Comparison of ENCODE assay signal across 17 cellular contexts in genomic region chr12:2292560-2292959, GRCh38.
DNase-seq lines count a peak whose midpoint lies in the region; ATAC-seq and TF ChIP-seq lines count a peak whose summit lies in the region.
"Had no signal": no experiment of that assay in that cellular context is flagged by ENCODE, and none has a peak within 500 bp of the region (broad histone marks: within the 10 kb centered on the region; RNA-seq: fewer than 3 reads in every experiment).

No MANE protein-coding gene starts in this region.

- H4K20me1 ChIP-seq in H9 (ENCODE audit: control insufficient read depth, insufficient read depth, insufficient read length) = no peaks in the 10 kb centered on the region

- no peak overlapping the region for H3K4me2 ChIP-seq in H9 (ENCODE audit: insufficient read depth, insufficient read length, low read length)

- H3K27ac Mint-ChIP-seq in H9 (no peak overlapping the region), endodermal cell (no peak overlapping the region)

- no peak overlapping the region for H2AFZ ChIP-seq in H9 (ENCODE audit: low read length)

- H4K8ac ChIP-seq in H9 (replicated peaks; ENCODE audit: insufficient read length, low read depth, low read length) = no peak overlapping the region

- no peaks in the 10 kb centered on the region for H3K79me2 ChIP-seq in H9 (ENCODE audit: insufficient read depth, low read length)

- H3K36me3 Mint-ChIP-seq in H9 (ENCODE audit: insufficient read depth in 1 of 3, low read depth in 3 of 3) = no peaks in the 10 kb centered on the region
- H3K36me3 Mint-ChIP-seq in endodermal cell (ENCODE audit: low read depth) = no peaks in the 10 kb centered on the region

- H2BK5ac ChIP-seq in H9 (ENCODE audit: insufficient read length, low read length) = no peak overlapping the region

- peak overlapping the region; percentile 64; the same call in 1 of the 2 replicates for H3K14ac ChIP-seq in H9 (ENCODE audit: insufficient read depth, low read length)

- DNase-seq in H9 = no peak
- DNase-seq in endodermal cell = peak; percentile 36
- DNase-seq in right atrium auricular region (ENCODE audit: low spot score) = no peak
- DNase-seq in tibial artery = no peak
- DNase-seq in RKO (ENCODE audit: low spot score) = no peak
- DNase-seq in left lung = no peak
- DNase-seq: ACHN, BE2C, DMS 273 treated with DMSO at 0.1 percent for 48 hours, HCEC 1CT, Karpas-422, NCI-H187 treated with DMSO at 0.1 percent for 48 hours, NCI-H2171, NCI-H774, SIG-M5 had no signal

- H3T11ph ChIP-seq in H9 (ENCODE audit: low read length) = no peak overlapping the region

- H3K9ac ChIP-seq in H9 (ENCODE audit: extremely low read depth, insufficient read length, low read length) (no peak overlapping the region), endodermal cell (ENCODE audit: extremely low read depth, low read length, poor library complexity, severe bottlenecking) (no peak overlapping the region)

- H3K27me3 Mint-ChIP-seq in H9 (ENCODE audit: low read depth) = peaks cover 3% of the 10 kb centered on the region; the same call in 1 of the 2 replicates
- H3K27me3 Mint-ChIP-seq in endodermal cell (ENCODE audit: insufficient read depth) = no peaks in the 10 kb centered on the region

- no peaks in the 10 kb centered on the region for H3K79me1 ChIP-seq in H9 (ENCODE audit: insufficient read depth, low read depth, low read length, poor library complexity, severe bottlenecking)

- no peak overlapping the region for H2BK12ac ChIP-seq in H9 (ENCODE audit: insufficient read length, low read depth, low read length)

- intact Hi-C loops in tibial artery (cut with DNase I; ENCODE audit: low total_unique reads) (no loop called here), left lung (cut with DNase I) (no loop called here)

- H3K9me3 ChIP-seq in H9 (ENCODE audit: control insufficient read depth, low read depth, low read length) (no peaks in the 10 kb centered on the region), endodermal cell (ENCODE audit: control insufficient read depth, low read length) (no peaks in the 10 kb centered on the region), right atrium auricular region (no peaks in the 10 kb centered on the region), tibial artery (no peaks in the 10 kb centered on the region), left lung (no peaks in the 10 kb centered on the region)
- H3K9me3 ChIP-seq: BE2C had no signal

- H3K18ac ChIP-seq in H9 (ENCODE audit: insufficient read length, low read depth, low read length) = no peak overlapping the region

- no peak overlapping the region for H4K5ac ChIP-seq in H9 (ENCODE audit: insufficient read length, low read depth, low read length)

- H3K27me3 ChIP-seq in H9 (ENCODE audit: insufficient read depth, low read length) = no peaks in the 10 kb centered on the region
- no peaks in the 10 kb centered on the region for H3K27me3 ChIP-seq in endodermal cell (ENCODE audit: control insufficient read depth, insufficient read depth, low read length, poor library complexity, severe bottlenecking)
- H3K27me3 ChIP-seq in right atrium auricular region = no peaks in the 10 kb centered on the region
- H3K27me3 ChIP-seq in tibial artery = no peaks in the 10 kb centered on the region
- H3K27me3 ChIP-seq in left lung = no peaks in the 10 kb centered on the region
- H3K27me3 ChIP-seq: BE2C had no signal

- H3K36me3 ChIP-seq in endodermal cell (ENCODE audit: control insufficient read depth, insufficient read depth, low read length) (no peaks in the 10 kb centered on the region), right atrium auricular region (no peaks in the 10 kb centered on the region), tibial artery (no peaks in the 10 kb centered on the region), left lung (no peaks in the 10 kb centered on the region)
- H3K36me3 ChIP-seq: BE2C had no signal

- peaks cover 10% of the 10 kb centered on the region; the same call in 1 of the 2 replicates for H3K4me1 ChIP-seq in H9 (ENCODE audit: insufficient read depth, low read length)
- H3K4me1 ChIP-seq in endodermal cell (ENCODE audit: control insufficient read depth, insufficient read depth, low read length) = no peaks in the 10 kb centered on the region
- peaks cover 0 to 91% of the 10 kb centered on the region in 2 donors for H3K4me1 ChIP-seq in right atrium auricular region
- H3K4me1 ChIP-seq in tibial artery = peaks cover 0 to 100% (median 59%) of the 10 kb centered on the region in 4 donors
- H3K4me1 ChIP-seq in left lung = peaks cover 5 to 61% of the 10 kb centered on the region in 2 donors
- H3K4me1 ChIP-seq: BE2C had no signal

- no peak overlapping the region for H3K56ac ChIP-seq in H9 (ENCODE audit: insufficient read length, low read depth, low read length)

- ATAC-seq in GM21367 (IDR thresholded peaks at IDR 0.05; ENCODE audit: unreplicated experiment) (no peak), left lung (no peak)
- ATAC-seq: Panc1 had no signal

- peaks cover 49 to 52% of the 10 kb centered on the region in 2 experiments for H3K4me1 Mint-ChIP-seq in H9
- H3K4me1 Mint-ChIP-seq in endodermal cell = peaks cover 36% of the 10 kb centered on the region

- no peaks in the 10 kb centered on the region for H3K23me2 ChIP-seq in H9 (ENCODE audit: insufficient read length, low read depth, low read length, poor library complexity, severe bottlenecking)

- no CpG with 5 or more reads among the region's 6 CpGs for WGBS in H9 (ENCODE audit: extremely low coverage, insufficient read length, low lambda C conversion rate)
- 95 to 100% methylated on average over 1 to 6 of the region's 6 CpGs for WGBS in endodermal cell (ENCODE audit: insufficient coverage in 1 of 2, insufficient read length in 1 of 2), 2 experiments

- H3K4ac ChIP-seq in H9 (ENCODE audit: low read depth, low read length) = no peak overlapping the region

- H3K9me3 Mint-ChIP-seq in H9 = no peaks in the 10 kb centered on the region
- no peaks in the 10 kb centered on the region for H3K9me3 Mint-ChIP-seq in endodermal cell

- H3K23ac ChIP-seq in H9 (ENCODE audit: insufficient read length, low read depth, low read length) = no peak overlapping the region

- H2BK15ac ChIP-seq in H9 (ENCODE audit: low read depth, low read length) = no peak overlapping the region

- no peak overlapping the region for H2AK5ac ChIP-seq in H9 (ENCODE audit: insufficient read length, low read length)

- H2BK120ac ChIP-seq in H9 (ENCODE audit: low read depth, low read length, poor library complexity, severe bottlenecking) = no peak overlapping the region

- no peak overlapping the region for H2BK20ac ChIP-seq in H9 (ENCODE audit: low read depth, low read length, poor library complexity, severe bottlenecking)

- TF ChIP-seq CTCF in H9 (conservative IDR thresholded peaks at IDR 0.05) (no peak), endodermal cell (conservative IDR thresholded peaks at IDR 0.05) (no peak), right atrium auricular region (IDR thresholded peaks at IDR 0.05) (no peak), tibial artery (IDR thresholded peaks at IDR 0.05) (no peak), left lung (IDR thresholded peaks at IDR 0.05) (no peak)

- H3K4me3 ChIP-seq in endodermal cell (ENCODE audit: low read length) (no peak overlapping the region), right atrium auricular region (no peak overlapping the region), tibial artery (no peak overlapping the region), left lung (no peak overlapping the region)

- no peak overlapping the region for H4K91ac ChIP-seq in H9 (ENCODE audit: insufficient read length, low read depth, low read length)

- no peak overlapping the region for H3K27ac ChIP-seq in H9 (ENCODE audit: insufficient read length, low read depth, low read length)
- no peak overlapping the region for H3K27ac ChIP-seq in endodermal cell (ENCODE audit: low read depth, low read length)
- peak overlapping the region; percentile 9 to 61 for H3K27ac ChIP-seq in right atrium auricular region
- H3K27ac ChIP-seq in tibial artery = peak overlapping the region; percentile 81 to 83
- no peak overlapping the region for H3K27ac ChIP-seq in left lung

- no peak overlapping the region for H3K4me3 Mint-ChIP-seq in H9
- no peak overlapping the region for H3K4me3 Mint-ChIP-seq in endodermal cell

Comparison
In these comparisons a context has a peak if more than half of its experiments do, and no peak if none do; other contexts are left out.
1. H3K27ac ChIP-seq: peak in right atrium auricular region (2 of 2) and tibial artery (2 of 2); none in H9 (single experiment), endodermal cell (single experiment) and left lung (0 of 2).